In genomic region chr9:20728493-20729220, GRCh38 we compare ENCODE assay signal across 15 cellular contexts. TPM values are rescaled to one million over a fixed set of nuclear protein-coding genes. Genes with fewer than 3 reads are reported as not detected.
DNase-seq lines count a peak whose midpoint lies in the region; ATAC-seq and TF ChIP-seq lines count a peak whose summit lies in the region.
"Had no signal": no experiment of that assay in that cellular context is flagged by ENCODE, and none has a peak within 500 bp of the region (broad histone marks: within the 10 kb centered on the region; RNA-seq: fewer than 3 reads in every experiment).

No MANE protein-coding gene starts in this region.

- H3K27ac ChIP-seq in SK-N-MC, result peak overlapping the region; percentile 60
- H3K27ac ChIP-seq in upper lobe of right lung, result no peak overlapping the region
- no peak overlapping the region for H3K27ac ChIP-seq in psoas muscle
- H3K27ac ChIP-seq: KMS-11 had no signal

- no peaks in the 10 kb centered on the region for H3K27me3 ChIP-seq in upper lobe of right lung
- no peaks in the 10 kb centered on the region for H3K27me3 ChIP-seq in psoas muscle (ENCODE audit: insufficient read depth in 3 of 3, low read length in 2 of 3)

- no peak for TF ChIP-seq CTCF in fibroblast of the aortic adventitia (IDR thresholded peaks at IDR 0.05; ENCODE audit: insufficient read depth, low read length)
- no peak for TF ChIP-seq CTCF in upper lobe of right lung (IDR thresholded peaks at IDR 0.05)
- no peak for TF ChIP-seq CTCF in psoas muscle (IDR thresholded peaks at IDR 0.05)

- H3K4me1 ChIP-seq in upper lobe of right lung (no peaks in the 10 kb centered on the region), psoas muscle (no peaks in the 10 kb centered on the region)

- peaks cover 4% of the 10 kb centered on the region; the same call in 1 of the 2 replicates for H3K36me3 ChIP-seq in SK-N-MC (ENCODE audit: insufficient read depth, low read length)
- H3K36me3 ChIP-seq in upper lobe of right lung, result no peaks in the 10 kb centered on the region
- H3K36me3 ChIP-seq in psoas muscle (ENCODE audit: insufficient read depth in 1 of 2, low read depth in 1 of 2), result peaks cover 2 to 21% of the 10 kb centered on the region in 2 donors

- peak overlapping the region; percentile 11 for H3K4me3 ChIP-seq in SK-N-MC
- H3K4me3 ChIP-seq in fibroblast of the aortic adventitia (ENCODE audit: low read depth, low read length), result no peak overlapping the region
- no peak overlapping the region for H3K4me3 ChIP-seq in upper lobe of right lung
- no peak overlapping the region for H3K4me3 ChIP-seq in psoas muscle
- H3K4me3 ChIP-seq: GM12878 had no signal

- DNase-seq in A172 (ENCODE audit: low spot score) (peak; percentile 5), HCEC 1CT (peak; percentile 5), SK-N-MC (ENCODE audit: low read depth, low spot score) (peak; percentile 89), fibroblast of the aortic adventitia (ENCODE audit: low read depth) (peak; percentile 65), upper lobe of right lung (no peak), psoas muscle (no peak)
- DNase-seq: activated CD4-positive, alpha-beta T cell treated with anti-CD3 and anti-CD28 coated beads, Interleukin-2, amount 10 ng/mL, durations not matched to agents 7 days and 5 days; DMS153; NCI-H2107; right cardiac atrium; stimulated activated naive CD4-positive, alpha-beta T cell had no signal

- H3K9me3 ChIP-seq in SK-N-MC (ENCODE audit: low read depth, low read length), result no peaks in the 10 kb centered on the region
- H3K9me3 ChIP-seq in upper lobe of right lung, result no peaks in the 10 kb centered on the region
- H3K9me3 ChIP-seq in psoas muscle, result no peaks in the 10 kb centered on the region

- no peak overlapping the region for H3K9ac ChIP-seq in SK-N-MC (ENCODE audit: insufficient read length)
- H3K9ac ChIP-seq: KMS-11 had no signal

- no peak for ATAC-seq in upper lobe of right lung
- ATAC-seq in GM18517 (IDR thresholded peaks at IDR 0.05; ENCODE audit: unreplicated experiment), result no peak
- ATAC-seq in psoas muscle, result no peak
- no peak for ATAC-seq in HG02678 (IDR thresholded peaks at IDR 0.05; ENCODE audit: unreplicated experiment)
- ATAC-seq: GM12878, right cardiac atrium had no signal

- intact Hi-C loops in upper lobe of right lung (cut with DNase I) (no loop called here), psoas muscle (cut with DNase I) (no loop called here)

RNA-seq across cellular contexts. Expression of gene FOCAD, which starts 44.6 kb away (rescaled TPM):
- 32.1 and 32.6 TPM in 2 replicates for total RNA-seq in A172 (2014; rRNA removed; shearing (Covaris generic))
- total RNA-seq in fibroblast of the aortic adventitia (ENCODE audit: low replicate concordance) (80.3 and 106 TPM in 2 replicates), upper lobe of right lung (25.5 TPM), psoas muscle (10 to 100 TPM; 12.1 to 24.8 (median 16.6) TPM)
- 1 to 10 TPM; 5.8 to 7.0 (median 6.3) TPM for polyA plus RNA-seq in psoas muscle

Comparison
In these comparisons a context has a peak if more than half of its experiments do, and no peak if none do; other contexts are left out.
1. DNase-seq: peak in A172 (single experiment), HCEC 1CT (single experiment), SK-N-MC (single experiment) and fibroblast of the aortic adventitia (single experiment); none in upper lobe of right lung (single experiment) and psoas muscle (0 of 2).